In the genomic region with DNA sequence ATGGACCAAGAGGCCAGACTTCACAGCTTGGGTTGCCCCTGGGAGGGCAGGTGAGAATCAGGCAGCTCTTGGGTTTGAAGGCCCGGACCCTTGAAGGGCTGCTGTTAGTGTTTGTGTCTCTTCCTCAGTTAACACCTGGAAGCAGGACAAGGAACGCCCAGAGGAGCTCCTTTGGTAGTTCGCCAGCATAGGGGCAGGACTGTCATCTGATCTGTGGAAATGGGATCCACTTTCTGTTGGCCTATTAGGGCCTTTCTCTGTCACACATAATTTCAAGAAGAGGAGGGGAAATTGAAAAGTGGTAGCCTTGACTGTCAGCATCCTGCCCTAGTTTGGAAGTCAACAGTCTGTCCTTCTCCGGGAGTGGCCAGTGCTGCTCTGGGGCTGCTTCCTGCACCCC, we compare ENCODE assay signal across 2 cellular contexts.
TF ChIP-seq lines count a peak whose summit lies in the region.

No MANE protein-coding gene starts in this region.

TF ChIP-seq in GM23338, 12 proteins besides CTCF, POLR2A, EP300 and RAD21 (continued from another document):
- TF ChIP-seq, protein P1, sequence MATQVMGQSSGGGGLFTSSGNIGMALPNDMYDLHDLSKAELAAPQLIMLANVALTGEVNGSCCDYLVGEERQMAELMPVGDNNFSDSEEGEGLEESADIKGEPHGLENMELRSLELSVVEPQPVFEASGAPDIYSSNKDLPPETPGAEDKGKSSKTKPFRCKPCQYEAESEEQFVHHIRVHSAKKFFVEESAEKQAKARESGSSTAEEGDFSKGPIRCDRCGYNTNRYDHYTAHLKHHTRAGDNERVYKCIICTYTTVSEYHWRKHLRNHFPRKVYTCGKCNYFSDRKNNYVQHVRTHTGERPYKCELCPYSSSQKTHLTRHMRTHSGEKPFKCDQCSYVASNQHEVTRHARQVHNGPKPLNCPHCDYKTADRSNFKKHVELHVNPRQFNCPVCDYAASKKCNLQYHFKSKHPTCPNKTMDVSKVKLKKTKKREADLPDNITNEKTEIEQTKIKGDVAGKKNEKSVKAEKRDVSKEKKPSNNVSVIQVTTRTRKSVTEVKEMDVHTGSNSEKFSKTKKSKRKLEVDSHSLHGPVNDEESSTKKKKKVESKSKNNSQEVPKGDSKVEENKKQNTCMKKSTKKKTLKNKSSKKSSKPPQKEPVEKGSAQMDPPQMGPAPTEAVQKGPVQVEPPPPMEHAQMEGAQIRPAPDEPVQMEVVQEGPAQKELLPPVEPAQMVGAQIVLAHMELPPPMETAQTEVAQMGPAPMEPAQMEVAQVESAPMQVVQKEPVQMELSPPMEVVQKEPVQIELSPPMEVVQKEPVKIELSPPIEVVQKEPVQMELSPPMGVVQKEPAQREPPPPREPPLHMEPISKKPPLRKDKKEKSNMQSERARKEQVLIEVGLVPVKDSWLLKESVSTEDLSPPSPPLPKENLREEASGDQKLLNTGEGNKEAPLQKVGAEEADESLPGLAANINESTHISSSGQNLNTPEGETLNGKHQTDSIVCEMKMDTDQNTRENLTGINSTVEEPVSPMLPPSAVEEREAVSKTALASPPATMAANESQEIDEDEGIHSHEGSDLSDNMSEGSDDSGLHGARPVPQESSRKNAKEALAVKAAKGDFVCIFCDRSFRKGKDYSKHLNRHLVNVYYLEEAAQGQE (IDR thresholded peaks at IDR 0.05; ENCODE audit: unreplicated experiment), result no peak
- TF ChIP-seq NANOG (IDR thresholded peaks at IDR 0.05; ENCODE audit: borderline replicate concordance) (no peak), EZH2phosphoT487 (IDR thresholded peaks at IDR 0.05; ENCODE audit: unreplicated experiment) (no peak), EZH2 (IDR thresholded peaks at IDR 0.05; ENCODE audit: low read depth, unreplicated experiment) (no peak)
- TF ChIP-seq, protein P2, sequence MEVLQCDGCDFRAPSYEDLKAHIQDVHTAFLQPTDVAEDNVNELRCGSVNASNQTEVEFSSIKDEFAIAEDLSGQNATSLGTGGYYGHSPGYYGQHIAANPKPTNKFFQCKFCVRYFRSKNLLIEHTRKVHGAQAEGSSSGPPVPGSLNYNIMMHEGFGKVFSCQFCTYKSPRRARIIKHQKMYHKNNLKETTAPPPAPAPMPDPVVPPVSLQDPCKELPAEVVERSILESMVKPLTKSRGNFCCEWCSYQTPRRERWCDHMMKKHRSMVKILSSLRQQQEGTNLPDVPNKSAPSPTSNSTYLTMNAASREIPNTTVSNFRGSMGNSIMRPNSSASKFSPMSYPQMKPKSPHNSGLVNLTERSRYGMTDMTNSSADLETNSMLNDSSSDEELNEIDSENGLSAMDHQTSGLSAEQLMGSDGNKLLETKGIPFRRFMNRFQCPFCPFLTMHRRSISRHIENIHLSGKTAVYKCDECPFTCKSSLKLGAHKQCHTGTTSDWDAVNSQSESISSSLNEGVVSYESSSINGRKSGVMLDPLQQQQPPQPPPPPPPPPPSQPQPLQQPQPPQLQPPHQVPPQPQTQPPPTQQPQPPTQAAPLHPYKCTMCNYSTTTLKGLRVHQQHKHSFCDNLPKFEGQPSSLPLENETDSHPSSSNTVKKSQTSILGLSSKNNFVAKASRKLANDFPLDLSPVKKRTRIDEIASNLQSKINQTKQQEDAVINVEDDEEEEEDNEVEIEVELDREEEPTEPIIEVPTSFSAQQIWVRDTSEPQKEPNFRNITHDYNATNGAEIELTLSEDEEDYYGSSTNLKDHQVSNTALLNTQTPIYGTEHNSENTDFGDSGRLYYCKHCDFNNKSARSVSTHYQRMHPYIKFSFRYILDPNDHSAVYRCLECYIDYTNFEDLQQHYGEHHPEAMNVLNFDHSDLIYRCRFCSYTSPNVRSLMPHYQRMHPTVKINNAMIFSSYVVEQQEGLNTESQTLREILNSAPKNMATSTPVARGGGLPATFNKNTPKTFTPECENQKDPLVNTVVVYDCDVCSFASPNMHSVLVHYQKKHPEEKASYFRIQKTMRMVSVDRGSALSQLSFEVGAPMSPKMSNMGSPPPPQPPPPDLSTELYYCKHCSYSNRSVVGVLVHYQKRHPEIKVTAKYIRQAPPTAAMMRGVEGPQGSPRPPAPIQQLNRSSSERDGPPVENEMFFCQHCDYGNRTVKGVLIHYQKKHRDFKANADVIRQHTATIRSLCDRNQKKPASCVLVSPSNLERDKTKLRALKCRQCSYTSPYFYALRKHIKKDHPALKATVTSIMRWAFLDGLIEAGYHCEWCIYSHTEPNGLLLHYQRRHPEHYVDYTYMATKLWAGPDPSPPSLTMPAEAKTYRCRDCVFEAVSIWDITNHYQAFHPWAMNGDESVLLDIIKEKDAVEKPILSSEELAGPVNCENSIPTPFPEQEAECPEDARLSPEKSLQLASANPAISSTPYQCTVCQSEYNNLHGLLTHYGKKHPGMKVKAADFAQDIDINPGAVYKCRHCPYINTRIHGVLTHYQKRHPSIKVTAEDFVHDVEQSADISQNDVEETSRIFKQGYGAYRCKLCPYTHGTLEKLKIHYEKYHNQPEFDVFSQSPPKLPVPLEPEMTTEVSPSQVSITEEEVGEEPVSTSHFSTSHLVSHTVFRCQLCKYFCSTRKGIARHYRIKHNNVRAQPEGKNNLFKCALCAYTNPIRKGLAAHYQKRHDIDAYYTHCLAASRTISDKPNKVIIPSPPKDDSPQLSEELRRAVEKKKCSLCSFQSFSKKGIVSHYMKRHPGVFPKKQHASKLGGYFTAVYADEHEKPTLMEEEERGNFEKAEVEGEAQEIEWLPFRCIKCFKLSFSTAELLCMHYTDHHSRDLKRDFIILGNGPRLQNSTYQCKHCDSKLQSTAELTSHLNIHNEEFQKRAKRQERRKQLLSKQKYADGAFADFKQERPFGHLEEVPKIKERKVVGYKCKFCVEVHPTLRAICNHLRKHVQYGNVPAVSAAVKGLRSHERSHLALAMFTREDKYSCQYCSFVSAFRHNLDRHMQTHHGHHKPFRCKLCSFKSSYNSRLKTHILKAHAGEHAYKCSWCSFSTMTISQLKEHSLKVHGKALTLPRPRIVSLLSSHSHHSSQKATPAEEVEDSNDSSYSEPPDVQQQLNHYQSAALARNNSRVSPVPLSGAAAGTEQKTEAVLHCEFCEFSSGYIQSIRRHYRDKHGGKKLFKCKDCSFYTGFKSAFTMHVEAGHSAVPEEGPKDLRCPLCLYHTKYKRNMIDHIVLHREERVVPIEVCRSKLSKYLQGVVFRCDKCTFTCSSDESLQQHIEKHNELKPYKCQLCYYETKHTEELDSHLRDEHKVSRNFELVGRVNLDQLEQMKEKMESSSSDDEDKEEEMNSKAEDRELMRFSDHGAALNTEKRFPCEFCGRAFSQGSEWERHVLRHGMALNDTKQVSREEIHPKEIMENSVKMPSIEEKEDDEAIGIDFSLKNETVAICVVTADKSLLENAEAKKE (CRISPR knock-in tag; IDR thresholded peaks at IDR 0.05), result no peak

TF ChIP-seq in WTC11, 78 proteins besides CTCF, POLR2A, EP300 and RAD21 (continued from another document and continues in another):
- TF ChIP-seq, protein P3, sequence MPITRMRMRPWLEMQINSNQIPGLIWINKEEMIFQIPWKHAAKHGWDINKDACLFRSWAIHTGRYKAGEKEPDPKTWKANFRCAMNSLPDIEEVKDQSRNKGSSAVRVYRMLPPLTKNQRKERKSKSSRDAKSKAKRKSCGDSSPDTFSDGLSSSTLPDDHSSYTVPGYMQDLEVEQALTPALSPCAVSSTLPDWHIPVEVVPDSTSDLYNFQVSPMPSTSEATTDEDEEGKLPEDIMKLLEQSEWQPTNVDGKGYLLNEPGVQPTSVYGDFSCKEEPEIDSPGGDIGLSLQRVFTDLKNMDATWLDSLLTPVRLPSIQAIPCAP (CRISPR knock-in tag; IDR thresholded peaks at IDR 0.05), result no peak
- TF ChIP-seq FOXJ3 (CRISPR knock-in tag; IDR thresholded peaks at IDR 0.05; ENCODE audit: borderline replicate concordance) (no peak), NFATC4 (CRISPR knock-in tag; IDR thresholded peaks at IDR 0.05) (no peak), SMAD4 (CRISPR knock-in tag; IDR thresholded peaks at IDR 0.05) (no peak), FOXK1 (CRISPR knock-in tag; IDR thresholded peaks at IDR 0.05) (no peak), SMAD3 (CRISPR knock-in tag; IDR thresholded peaks at IDR 0.05; ENCODE audit: borderline replicate concordance) (no peak)
- TF ChIP-seq, protein P4, sequence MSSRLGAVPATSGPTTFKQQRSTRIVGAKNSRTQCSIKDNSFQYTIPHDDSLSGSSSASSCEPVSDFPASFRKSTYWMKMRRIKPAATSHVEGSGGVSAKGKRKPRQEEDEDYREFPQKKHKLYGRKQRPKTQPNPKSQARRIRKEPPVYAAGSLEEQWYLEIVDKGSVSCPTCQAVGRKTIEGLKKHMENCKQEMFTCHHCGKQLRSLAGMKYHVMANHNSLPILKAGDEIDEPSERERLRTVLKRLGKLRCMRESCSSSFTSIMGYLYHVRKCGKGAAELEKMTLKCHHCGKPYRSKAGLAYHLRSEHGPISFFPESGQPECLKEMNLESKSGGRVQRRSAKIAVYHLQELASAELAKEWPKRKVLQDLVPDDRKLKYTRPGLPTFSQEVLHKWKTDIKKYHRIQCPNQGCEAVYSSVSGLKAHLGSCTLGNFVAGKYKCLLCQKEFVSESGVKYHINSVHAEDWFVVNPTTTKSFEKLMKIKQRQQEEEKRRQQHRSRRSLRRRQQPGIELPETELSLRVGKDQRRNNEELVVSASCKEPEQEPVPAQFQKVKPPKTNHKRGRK (CRISPR knock-in tag; IDR thresholded peaks at IDR 0.05; ENCODE audit: borderline replicate concordance), result no peak
- TF ChIP-seq, protein P5, sequence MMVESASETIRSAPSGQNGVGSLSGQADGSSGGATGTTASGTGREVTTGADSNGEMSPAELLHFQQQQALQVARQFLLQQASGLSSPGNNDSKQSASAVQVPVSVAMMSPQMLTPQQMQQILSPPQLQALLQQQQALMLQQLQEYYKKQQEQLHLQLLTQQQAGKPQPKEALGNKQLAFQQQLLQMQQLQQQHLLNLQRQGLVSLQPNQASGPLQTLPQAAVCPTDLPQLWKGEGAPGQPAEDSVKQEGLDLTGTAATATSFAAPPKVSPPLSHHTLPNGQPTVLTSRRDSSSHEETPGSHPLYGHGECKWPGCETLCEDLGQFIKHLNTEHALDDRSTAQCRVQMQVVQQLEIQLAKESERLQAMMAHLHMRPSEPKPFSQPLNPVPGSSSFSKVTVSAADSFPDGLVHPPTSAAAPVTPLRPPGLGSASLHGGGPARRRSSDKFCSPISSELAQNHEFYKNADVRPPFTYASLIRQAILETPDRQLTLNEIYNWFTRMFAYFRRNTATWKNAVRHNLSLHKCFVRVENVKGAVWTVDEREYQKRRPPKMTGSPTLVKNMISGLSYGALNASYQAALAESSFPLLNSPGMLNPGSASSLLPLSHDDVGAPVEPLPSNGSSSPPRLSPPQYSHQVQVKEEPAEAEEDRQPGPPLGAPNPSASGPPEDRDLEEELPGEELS (CRISPR knock-in tag; IDR thresholded peaks at IDR 0.05), result no peak
- TF ChIP-seq, protein P6, sequence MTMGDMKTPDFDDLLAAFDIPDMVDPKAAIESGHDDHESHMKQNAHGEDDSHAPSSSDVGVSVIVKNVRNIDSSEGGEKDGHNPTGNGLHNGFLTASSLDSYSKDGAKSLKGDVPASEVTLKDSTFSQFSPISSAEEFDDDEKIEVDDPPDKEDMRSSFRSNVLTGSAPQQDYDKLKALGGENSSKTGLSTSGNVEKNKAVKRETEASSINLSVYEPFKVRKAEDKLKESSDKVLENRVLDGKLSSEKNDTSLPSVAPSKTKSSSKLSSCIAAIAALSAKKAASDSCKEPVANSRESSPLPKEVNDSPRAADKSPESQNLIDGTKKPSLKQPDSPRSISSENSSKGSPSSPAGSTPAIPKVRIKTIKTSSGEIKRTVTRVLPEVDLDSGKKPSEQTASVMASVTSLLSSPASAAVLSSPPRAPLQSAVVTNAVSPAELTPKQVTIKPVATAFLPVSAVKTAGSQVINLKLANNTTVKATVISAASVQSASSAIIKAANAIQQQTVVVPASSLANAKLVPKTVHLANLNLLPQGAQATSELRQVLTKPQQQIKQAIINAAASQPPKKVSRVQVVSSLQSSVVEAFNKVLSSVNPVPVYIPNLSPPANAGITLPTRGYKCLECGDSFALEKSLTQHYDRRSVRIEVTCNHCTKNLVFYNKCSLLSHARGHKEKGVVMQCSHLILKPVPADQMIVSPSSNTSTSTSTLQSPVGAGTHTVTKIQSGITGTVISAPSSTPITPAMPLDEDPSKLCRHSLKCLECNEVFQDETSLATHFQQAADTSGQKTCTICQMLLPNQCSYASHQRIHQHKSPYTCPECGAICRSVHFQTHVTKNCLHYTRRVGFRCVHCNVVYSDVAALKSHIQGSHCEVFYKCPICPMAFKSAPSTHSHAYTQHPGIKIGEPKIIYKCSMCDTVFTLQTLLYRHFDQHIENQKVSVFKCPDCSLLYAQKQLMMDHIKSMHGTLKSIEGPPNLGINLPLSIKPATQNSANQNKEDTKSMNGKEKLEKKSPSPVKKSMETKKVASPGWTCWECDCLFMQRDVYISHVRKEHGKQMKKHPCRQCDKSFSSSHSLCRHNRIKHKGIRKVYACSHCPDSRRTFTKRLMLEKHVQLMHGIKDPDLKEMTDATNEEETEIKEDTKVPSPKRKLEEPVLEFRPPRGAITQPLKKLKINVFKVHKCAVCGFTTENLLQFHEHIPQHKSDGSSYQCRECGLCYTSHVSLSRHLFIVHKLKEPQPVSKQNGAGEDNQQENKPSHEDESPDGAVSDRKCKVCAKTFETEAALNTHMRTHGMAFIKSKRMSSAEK (CRISPR knock-in tag; IDR thresholded peaks at IDR 0.05; ENCODE audit: borderline replicate concordance), result no peak
- TF ChIP-seq, protein P7, sequence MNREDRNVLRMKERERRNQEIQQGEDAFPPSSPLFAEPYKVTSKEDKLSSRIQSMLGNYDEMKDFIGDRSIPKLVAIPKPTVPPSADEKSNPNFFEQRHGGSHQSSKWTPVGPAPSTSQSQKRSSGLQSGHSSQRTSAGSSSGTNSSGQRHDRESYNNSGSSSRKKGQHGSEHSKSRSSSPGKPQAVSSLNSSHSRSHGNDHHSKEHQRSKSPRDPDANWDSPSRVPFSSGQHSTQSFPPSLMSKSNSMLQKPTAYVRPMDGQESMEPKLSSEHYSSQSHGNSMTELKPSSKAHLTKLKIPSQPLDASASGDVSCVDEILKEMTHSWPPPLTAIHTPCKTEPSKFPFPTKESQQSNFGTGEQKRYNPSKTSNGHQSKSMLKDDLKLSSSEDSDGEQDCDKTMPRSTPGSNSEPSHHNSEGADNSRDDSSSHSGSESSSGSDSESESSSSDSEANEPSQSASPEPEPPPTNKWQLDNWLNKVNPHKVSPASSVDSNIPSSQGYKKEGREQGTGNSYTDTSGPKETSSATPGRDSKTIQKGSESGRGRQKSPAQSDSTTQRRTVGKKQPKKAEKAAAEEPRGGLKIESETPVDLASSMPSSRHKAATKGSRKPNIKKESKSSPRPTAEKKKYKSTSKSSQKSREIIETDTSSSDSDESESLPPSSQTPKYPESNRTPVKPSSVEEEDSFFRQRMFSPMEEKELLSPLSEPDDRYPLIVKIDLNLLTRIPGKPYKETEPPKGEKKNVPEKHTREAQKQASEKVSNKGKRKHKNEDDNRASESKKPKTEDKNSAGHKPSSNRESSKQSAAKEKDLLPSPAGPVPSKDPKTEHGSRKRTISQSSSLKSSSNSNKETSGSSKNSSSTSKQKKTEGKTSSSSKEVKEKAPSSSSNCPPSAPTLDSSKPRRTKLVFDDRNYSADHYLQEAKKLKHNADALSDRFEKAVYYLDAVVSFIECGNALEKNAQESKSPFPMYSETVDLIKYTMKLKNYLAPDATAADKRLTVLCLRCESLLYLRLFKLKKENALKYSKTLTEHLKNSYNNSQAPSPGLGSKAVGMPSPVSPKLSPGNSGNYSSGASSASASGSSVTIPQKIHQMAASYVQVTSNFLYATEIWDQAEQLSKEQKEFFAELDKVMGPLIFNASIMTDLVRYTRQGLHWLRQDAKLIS (CRISPR knock-in tag; IDR thresholded peaks at IDR 0.05; ENCODE audit: borderline replicate concordance), result no peak
- TF ChIP-seq, protein P8, sequence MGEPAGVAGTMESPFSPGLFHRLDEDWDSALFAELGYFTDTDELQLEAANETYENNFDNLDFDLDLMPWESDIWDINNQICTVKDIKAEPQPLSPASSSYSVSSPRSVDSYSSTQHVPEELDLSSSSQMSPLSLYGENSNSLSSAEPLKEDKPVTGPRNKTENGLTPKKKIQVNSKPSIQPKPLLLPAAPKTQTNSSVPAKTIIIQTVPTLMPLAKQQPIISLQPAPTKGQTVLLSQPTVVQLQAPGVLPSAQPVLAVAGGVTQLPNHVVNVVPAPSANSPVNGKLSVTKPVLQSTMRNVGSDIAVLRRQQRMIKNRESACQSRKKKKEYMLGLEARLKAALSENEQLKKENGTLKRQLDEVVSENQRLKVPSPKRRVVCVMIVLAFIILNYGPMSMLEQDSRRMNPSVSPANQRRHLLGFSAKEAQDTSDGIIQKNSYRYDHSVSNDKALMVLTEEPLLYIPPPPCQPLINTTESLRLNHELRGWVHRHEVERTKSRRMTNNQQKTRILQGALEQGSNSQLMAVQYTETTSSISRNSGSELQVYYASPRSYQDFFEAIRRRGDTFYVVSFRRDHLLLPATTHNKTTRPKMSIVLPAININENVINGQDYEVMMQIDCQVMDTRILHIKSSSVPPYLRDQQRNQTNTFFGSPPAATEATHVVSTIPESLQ (CRISPR knock-in tag; IDR thresholded peaks at IDR 0.05), result no peak
